Comparison of ENCODE assay signal across 14 cellular contexts in the genomic region with DNA sequence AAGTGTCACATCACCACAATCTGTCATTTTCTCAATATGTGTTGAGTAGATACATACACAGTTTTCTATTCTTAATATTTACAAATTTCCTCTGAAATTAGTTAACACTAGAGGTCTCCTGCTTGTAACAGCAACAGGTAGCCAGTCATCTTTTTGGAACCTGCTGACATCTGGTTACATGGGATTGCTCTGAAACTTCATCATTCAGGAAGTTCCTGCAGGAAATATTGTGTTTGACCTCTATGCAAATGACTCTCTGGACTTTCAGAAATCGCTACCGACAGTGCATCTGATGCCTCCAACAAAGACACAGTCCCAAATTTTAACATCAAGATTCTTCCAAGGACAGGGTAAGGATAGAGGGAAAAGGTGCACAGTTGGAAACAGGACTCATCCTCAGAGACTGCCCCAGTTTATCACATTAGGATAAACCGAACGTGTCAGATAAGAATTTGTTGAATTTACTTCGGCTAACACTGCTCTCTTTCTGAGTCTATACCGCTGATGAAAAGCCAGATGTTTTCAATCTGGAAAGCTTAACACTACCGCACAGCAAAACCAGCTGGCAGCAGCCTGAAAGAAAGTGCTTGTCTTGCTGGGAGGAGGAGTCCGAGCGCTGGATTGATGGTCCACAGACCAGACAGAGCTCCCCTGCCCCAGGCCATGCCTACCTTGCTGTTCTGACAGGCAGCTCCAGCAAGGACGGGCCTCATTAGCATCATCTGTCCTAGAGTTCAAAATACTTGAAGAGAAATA.
DNase-seq lines count a peak whose midpoint lies in the region; ATAC-seq and TF ChIP-seq lines count a peak whose summit lies in the region.
"Had no signal": no experiment of that assay in that cellular context is flagged by ENCODE, and none has a peak within 500 bp of the region (broad histone marks: within the 10 kb centered on the region; RNA-seq: fewer than 3 reads in every experiment).

No MANE protein-coding gene starts in this region.

- 52 to 53% methylated on average over 10 of the region's 10 CpGs for WGBS in heart right ventricle, 2 donors

- H3K79me2 ChIP-seq in GM23338 (replicated peaks; ENCODE audit: insufficient read depth): no peaks in the 10 kb centered on the region

- H3K9me3 ChIP-seq in heart right ventricle: no peaks in the 10 kb centered on the region
- H3K9me3 ChIP-seq: testis had no signal

- 0 out of 2 replicates have a peak overlapping the region, but pooled peaks have one; percentile 17 for H3K4me2 ChIP-seq in GM23338

- H3K4me3 Mint-ChIP-seq in GM23338: no peak overlapping the region
- H3K4me3 Mint-ChIP-seq: activated CD8-positive, alpha-beta T cell treated with anti-CD3 and anti-CD28 coated beads for 36 hours had no signal

- H3K4me1 ChIP-seq in GM23338 (ENCODE audit: insufficient read depth): peaks cover 91% of the 10 kb centered on the region
- H3K4me1 ChIP-seq in heart right ventricle: peaks cover 0 to 39% (median 20%) of the 10 kb centered on the region in 9 donors
- H3K4me1 ChIP-seq: testis had no signal

- no peak for ATAC-seq in GM23338
- peak in 5 of 8 donors; percentile 30 to 59 (median 51) for ATAC-seq in heart right ventricle
- ATAC-seq in sciatic nerve: peak; percentile 65
- ATAC-seq in GM21390 (IDR thresholded peaks at IDR 0.05; ENCODE audit: unreplicated experiment): no peak
- no peak for ATAC-seq in HG03439 (IDR thresholded peaks at IDR 0.05; ENCODE audit: unreplicated experiment)
- ATAC-seq: activated CD8-positive, alpha-beta T cell treated with anti-CD3 and anti-CD28 coated beads for 36 hours had no signal

- no peaks in the 10 kb centered on the region for H3K36me3 Mint-ChIP-seq in GM23338 (ENCODE audit: low read depth)

- H4K20me1 ChIP-seq in GM23338 (replicated peaks; ENCODE audit: insufficient read depth): no peaks in the 10 kb centered on the region

- intact Hi-C loops in heart right ventricle (cut with DNase I): no loop called here
- intact Hi-C loops in sciatic nerve (cut with DNase I): no loop called here

- H3K9me3 Mint-ChIP-seq in GM23338: no peaks in the 10 kb centered on the region
- H3K9me3 Mint-ChIP-seq: activated CD8-positive, alpha-beta T cell treated with anti-CD3 and anti-CD28 coated beads for 36 hours had no signal

- TF ChIP-seq CTCF in GM23338 (conservative IDR thresholded peaks at IDR 0.05; ENCODE audit: low read depth in 2 of 2) (no peak), astrocyte of the spinal cord (IDR thresholded peaks at IDR 0.05; ENCODE audit: low read depth, low read length) (no peak), heart right ventricle (IDR thresholded peaks at IDR 0.05) (no peak)

- peaks cover 8% of the 10 kb centered on the region for H3K27me3 Mint-ChIP-seq in GM23338 (ENCODE audit: insufficient read depth, low read depth, poor library complexity)

- peak; percentile 31 for DNase-seq in GM23338 (ENCODE audit: low spot score)
- peak; percentile 12 for DNase-seq in astrocyte of the spinal cord (ENCODE audit: low read depth, low spot score)
- DNase-seq in heart right ventricle: peak in 1 of 2 donors; percentile 18
- DNase-seq in sciatic nerve (ENCODE audit: low spot score): no peak
- no peak for DNase-seq in activated CD4-positive, alpha-beta T cell treated with anti-CD3 and anti-CD28 coated beads, Interleukin-2, amount 50 U/mL, for 1 hour
- DNase-seq: activated CD8-positive, alpha-beta T cell treated with anti-CD3 and anti-CD28 coated beads for 36 hours; effector CD4-positive, alpha-beta T cell; GF-D8; kidney; NK-92 treated with Interleukin-12 subunit alpha and Interleukin-12 subunit beta, amount 100 ng/mL, for 24 hours; SIG-M5; testis had no signal

- H3K36me3 ChIP-seq in GM23338 (ENCODE audit: insufficient read depth) (no peaks in the 10 kb centered on the region), heart right ventricle (no peaks in the 10 kb centered on the region)

- H3K27ac ChIP-seq in GM23338 (ENCODE audit: low read depth): no peak overlapping the region
- peak overlapping the region in 1 of 10 donors; percentile 40 for H3K27ac ChIP-seq in heart right ventricle
- H3K27ac ChIP-seq: testis had no signal

- H3K9me2 ChIP-seq in GM23338 (ENCODE audit: insufficient read depth): no peaks in the 10 kb centered on the region

- H3K4me3 ChIP-seq in GM23338 (no peak overlapping the region), astrocyte of the spinal cord (ENCODE audit: low read depth, low read length) (no peak overlapping the region), heart right ventricle (no peak overlapping the region)
- H3K4me3 ChIP-seq: testis had no signal

- H3F3A ChIP-seq in GM23338 (replicated peaks; ENCODE audit: low read depth): 0 out of 2 replicates have a peak, but pooled peaks cover 7% of the 10 kb centered on the region

- no peak overlapping the region for H2AFZ ChIP-seq in GM23338

- peaks cover 84% of the 10 kb centered on the region for H3K4me1 Mint-ChIP-seq in GM23338

- in situ Hi-C loops in astrocyte of the spinal cord (cut with HindIII; ENCODE audit: low sequenced_read_pairs): no loop called here

- no peak overlapping the region for H3K27ac Mint-ChIP-seq in GM23338
- H3K27ac Mint-ChIP-seq: activated CD8-positive, alpha-beta T cell treated with anti-CD3 and anti-CD28 coated beads for 36 hours had no signal

- H3K27me3 ChIP-seq in GM23338 (ENCODE audit: insufficient read depth) (no peaks in the 10 kb centered on the region), heart right ventricle (no peaks in the 10 kb centered on the region)
- H3K27me3 ChIP-seq: testis had no signal

TF ChIP-seq in GM23338, 12 proteins besides CTCF, POLR2A, EP300 and RAD21 (continues in another document):
- TF ChIP-seq JUNB (IDR thresholded peaks at IDR 0.05; ENCODE audit: unreplicated experiment) (no peak), NANOG (IDR thresholded peaks at IDR 0.05; ENCODE audit: borderline replicate concordance) (no peak), EZH2 (IDR thresholded peaks at IDR 0.05; ENCODE audit: low read depth, unreplicated experiment) (no peak), EZH2phosphoT487 (IDR thresholded peaks at IDR 0.05; ENCODE audit: unreplicated experiment) (no peak), POLR2AphosphoS5 (IDR thresholded peaks at IDR 0.05; ENCODE audit: low read depth) (no peak)
- TF ChIP-seq, protein P1, sequence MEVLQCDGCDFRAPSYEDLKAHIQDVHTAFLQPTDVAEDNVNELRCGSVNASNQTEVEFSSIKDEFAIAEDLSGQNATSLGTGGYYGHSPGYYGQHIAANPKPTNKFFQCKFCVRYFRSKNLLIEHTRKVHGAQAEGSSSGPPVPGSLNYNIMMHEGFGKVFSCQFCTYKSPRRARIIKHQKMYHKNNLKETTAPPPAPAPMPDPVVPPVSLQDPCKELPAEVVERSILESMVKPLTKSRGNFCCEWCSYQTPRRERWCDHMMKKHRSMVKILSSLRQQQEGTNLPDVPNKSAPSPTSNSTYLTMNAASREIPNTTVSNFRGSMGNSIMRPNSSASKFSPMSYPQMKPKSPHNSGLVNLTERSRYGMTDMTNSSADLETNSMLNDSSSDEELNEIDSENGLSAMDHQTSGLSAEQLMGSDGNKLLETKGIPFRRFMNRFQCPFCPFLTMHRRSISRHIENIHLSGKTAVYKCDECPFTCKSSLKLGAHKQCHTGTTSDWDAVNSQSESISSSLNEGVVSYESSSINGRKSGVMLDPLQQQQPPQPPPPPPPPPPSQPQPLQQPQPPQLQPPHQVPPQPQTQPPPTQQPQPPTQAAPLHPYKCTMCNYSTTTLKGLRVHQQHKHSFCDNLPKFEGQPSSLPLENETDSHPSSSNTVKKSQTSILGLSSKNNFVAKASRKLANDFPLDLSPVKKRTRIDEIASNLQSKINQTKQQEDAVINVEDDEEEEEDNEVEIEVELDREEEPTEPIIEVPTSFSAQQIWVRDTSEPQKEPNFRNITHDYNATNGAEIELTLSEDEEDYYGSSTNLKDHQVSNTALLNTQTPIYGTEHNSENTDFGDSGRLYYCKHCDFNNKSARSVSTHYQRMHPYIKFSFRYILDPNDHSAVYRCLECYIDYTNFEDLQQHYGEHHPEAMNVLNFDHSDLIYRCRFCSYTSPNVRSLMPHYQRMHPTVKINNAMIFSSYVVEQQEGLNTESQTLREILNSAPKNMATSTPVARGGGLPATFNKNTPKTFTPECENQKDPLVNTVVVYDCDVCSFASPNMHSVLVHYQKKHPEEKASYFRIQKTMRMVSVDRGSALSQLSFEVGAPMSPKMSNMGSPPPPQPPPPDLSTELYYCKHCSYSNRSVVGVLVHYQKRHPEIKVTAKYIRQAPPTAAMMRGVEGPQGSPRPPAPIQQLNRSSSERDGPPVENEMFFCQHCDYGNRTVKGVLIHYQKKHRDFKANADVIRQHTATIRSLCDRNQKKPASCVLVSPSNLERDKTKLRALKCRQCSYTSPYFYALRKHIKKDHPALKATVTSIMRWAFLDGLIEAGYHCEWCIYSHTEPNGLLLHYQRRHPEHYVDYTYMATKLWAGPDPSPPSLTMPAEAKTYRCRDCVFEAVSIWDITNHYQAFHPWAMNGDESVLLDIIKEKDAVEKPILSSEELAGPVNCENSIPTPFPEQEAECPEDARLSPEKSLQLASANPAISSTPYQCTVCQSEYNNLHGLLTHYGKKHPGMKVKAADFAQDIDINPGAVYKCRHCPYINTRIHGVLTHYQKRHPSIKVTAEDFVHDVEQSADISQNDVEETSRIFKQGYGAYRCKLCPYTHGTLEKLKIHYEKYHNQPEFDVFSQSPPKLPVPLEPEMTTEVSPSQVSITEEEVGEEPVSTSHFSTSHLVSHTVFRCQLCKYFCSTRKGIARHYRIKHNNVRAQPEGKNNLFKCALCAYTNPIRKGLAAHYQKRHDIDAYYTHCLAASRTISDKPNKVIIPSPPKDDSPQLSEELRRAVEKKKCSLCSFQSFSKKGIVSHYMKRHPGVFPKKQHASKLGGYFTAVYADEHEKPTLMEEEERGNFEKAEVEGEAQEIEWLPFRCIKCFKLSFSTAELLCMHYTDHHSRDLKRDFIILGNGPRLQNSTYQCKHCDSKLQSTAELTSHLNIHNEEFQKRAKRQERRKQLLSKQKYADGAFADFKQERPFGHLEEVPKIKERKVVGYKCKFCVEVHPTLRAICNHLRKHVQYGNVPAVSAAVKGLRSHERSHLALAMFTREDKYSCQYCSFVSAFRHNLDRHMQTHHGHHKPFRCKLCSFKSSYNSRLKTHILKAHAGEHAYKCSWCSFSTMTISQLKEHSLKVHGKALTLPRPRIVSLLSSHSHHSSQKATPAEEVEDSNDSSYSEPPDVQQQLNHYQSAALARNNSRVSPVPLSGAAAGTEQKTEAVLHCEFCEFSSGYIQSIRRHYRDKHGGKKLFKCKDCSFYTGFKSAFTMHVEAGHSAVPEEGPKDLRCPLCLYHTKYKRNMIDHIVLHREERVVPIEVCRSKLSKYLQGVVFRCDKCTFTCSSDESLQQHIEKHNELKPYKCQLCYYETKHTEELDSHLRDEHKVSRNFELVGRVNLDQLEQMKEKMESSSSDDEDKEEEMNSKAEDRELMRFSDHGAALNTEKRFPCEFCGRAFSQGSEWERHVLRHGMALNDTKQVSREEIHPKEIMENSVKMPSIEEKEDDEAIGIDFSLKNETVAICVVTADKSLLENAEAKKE (CRISPR knock-in tag; IDR thresholded peaks at IDR 0.05): no peak

Comparison
In these comparisons a context has a peak if more than half of its experiments do, and no peak if none do; other contexts are left out.
1. ATAC-seq: peak in heart right ventricle (5 of 8) and sciatic nerve (single experiment); none in GM23338 (single experiment), GM21390 (single experiment) and HG03439 (single experiment).
2. DNase-seq: peak in GM23338 (single experiment) and astrocyte of the spinal cord (single experiment); none in sciatic nerve (single experiment) and activated CD4-positive, alpha-beta T cell treated with anti-CD3 and anti-CD28 coated beads, Interleukin-2, amount 50 U/mL, for 1 hour (single experiment).